ENCODE assay signal across 8 cellular contexts in the genomic region with DNA sequence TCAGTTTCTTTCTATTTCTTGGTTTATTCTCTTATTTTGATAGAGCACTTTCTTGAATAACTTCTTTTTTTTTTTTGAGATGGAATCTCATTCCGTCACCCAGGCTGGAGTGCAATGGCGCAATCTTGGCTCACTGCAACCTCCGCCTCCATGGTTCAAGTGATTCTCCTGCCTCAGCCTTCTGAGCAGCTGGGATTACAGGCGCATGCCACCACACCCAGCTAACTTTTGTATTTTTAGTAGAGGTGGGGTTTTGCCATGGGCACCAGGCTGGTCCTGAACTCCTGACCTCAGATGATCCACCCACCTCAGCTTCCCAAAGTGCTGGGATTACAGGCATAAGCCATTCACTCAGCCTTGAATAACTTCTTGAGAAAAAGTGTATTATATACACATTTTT. TPM values are rescaled to one million over a fixed set of nuclear protein-coding genes. Genes with fewer than 3 reads are reported as not detected.
"Had no signal": no experiment of that assay in that cellular context is flagged by ENCODE, and none has a peak within 500 bp of the region (broad histone marks: within the 10 kb centered on the region; RNA-seq: fewer than 3 reads in every experiment).

No MANE protein-coding gene starts in this region.

RNA-seq across cellular contexts. Expression of a gene that starts 39.1 kb away (rescaled TPM):
- total RNA-seq: activated B cell treated with CpG ODN at 0.5 μM for 24 hours; activated CD4-positive, alpha-beta memory T cell treated with anti-CD3 and anti-CD28 coated beads for 36 hours; activated naive CD4-positive, alpha-beta T cell treated with anti-CD3 and anti-CD28 coated beads for 36 hours; activated naive CD4-positive, alpha-beta T cell treated with anti-CD3 and anti-CD28 coated beads, Interleukin-2, amount 50 U/mL, for 72 hours; activated T-cell treated with anti-CD3 and anti-CD28 coated beads, Interleukin-2, amount 50 U/mL, for 4 hours; activated T-helper 1 cell treated with anti-CD3 and anti-CD28 coated beads, Interleukin-12 subunit alpha, Interleukin-12 subunit beta, Interleukin-2, Interleukin-4 antibody, amounts not matched to agents 30 ng/mL and 10 ng/mL and 1 ng/mL, durations not matched to agents 14 hours and 24 hours and 36 hours; LHCN-M2; Right ventricle myocardium superior had no signal
